ENCODE assay signal across 8 cellular contexts in the genomic region with DNA sequence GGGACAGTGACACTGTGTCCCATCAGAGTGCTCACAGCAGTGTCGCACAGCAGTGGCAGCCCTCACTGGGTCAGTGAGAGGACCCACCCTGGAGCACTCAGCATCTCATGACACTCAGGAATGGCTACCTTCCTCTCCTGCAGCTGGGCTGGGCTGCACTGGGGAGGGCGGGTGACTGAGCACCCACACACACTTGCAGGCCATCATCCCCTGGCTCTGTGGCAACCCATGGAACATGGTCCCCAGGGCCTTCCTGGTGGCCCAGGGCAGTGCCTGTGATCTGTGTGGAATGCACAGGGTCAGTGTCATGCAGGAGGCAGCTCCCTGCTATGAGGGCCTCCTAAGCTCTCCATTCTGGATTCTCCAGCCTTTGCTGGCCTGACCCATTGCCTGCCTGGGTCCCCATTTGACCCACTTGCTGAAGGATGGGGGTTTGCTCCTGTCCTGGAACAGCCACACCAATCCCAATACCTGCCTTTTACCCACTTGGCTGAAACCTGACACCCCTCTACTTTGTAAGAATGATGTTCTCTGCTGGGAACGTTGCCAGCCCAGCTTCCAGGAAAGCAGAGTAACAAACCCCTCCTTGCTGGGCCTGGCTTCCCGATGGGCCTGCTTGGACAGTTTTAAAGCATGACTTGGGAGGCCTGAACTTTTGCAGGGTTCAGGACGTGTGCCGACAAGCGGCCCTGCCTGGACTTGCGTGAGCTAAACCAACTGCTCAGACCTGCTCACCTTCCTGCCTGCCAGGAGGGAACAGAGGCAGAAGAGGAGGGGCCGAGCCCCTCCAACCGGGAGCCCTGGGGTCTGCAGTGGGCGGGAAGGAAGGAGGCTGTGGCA.
DNase-seq lines count a peak whose midpoint lies in the region; ATAC-seq lines count a peak whose summit lies in the region.

No MANE protein-coding gene starts in this region.

- no peaks in the 10 kb centered on the region for H3K36me3 Mint-ChIP-seq in stimulated activated effector memory CD8-positive, alpha-beta T cell treated with anti-CD3 and anti-CD28 coated beads, Interleukin-12 subunit alpha, Interleukin-12 subunit beta, amount 100 ng/mL, for 72 hours

- DNase-seq in DMS 273 (lab: John Stamatoyannopoulos, UW; ENCODE audit: unreplicated experiment) (peak; percentile 97), NCI-H146 (lab: John Stamatoyannopoulos, UW) (peak; percentile 69), amniotic stem cell (lab: John Stamatoyannopoulos, UW) (peak; percentile 73), iPS-NIHi11 (ENCODE audit: low spot score) (peak; percentile 78), cortex of kidney (lab: John Stamatoyannopoulos, UW) (no peak)
- DNase-seq in stimulated activated effector memory CD8-positive, alpha-beta T cell treated with anti-CD3 and anti-CD28 coated beads, Interleukin-12 subunit alpha, Interleukin-12 subunit beta, amount 100 ng/mL, for 72 hours (ENCODE audit: low spot score in 2 of 2), result no peak
- DNase-seq in stimulated activated naive CD4-positive, alpha-beta T cell (lab: John Stamatoyannopoulos, UW), result no peak

- H3K4me1 Mint-ChIP-seq in stimulated activated effector memory CD8-positive, alpha-beta T cell treated with anti-CD3 and anti-CD28 coated beads, Interleukin-12 subunit alpha, Interleukin-12 subunit beta, amount 100 ng/mL, for 72 hours, result peaks cover 29% of the 10 kb centered on the region

- H3K9me3 Mint-ChIP-seq in stimulated activated effector memory CD8-positive, alpha-beta T cell treated with anti-CD3 and anti-CD28 coated beads, Interleukin-12 subunit alpha, Interleukin-12 subunit beta, amount 100 ng/mL, for 72 hours, result no peaks in the 10 kb centered on the region

- no peak for ATAC-seq in stimulated activated effector memory CD8-positive, alpha-beta T cell treated with anti-CD3 and anti-CD28 coated beads, Interleukin-12 subunit alpha, Interleukin-12 subunit beta, amount 100 ng/mL, for 72 hours
- no peak for ATAC-seq in HG03439 (IDR thresholded peaks at IDR 0.05; ENCODE audit: unreplicated experiment)

- peak overlapping the region; percentile 67 for H3K27ac Mint-ChIP-seq in stimulated activated effector memory CD8-positive, alpha-beta T cell treated with anti-CD3 and anti-CD28 coated beads, Interleukin-12 subunit alpha, Interleukin-12 subunit beta, amount 100 ng/mL, for 72 hours

- no peak overlapping the region for H3K4me3 Mint-ChIP-seq in stimulated activated effector memory CD8-positive, alpha-beta T cell treated with anti-CD3 and anti-CD28 coated beads, Interleukin-12 subunit alpha, Interleukin-12 subunit beta, amount 100 ng/mL, for 72 hours

Comparison
In these comparisons a context has a peak if more than half of its experiments do, and no peak if none do; other contexts are left out.
1. DNase-seq: peak in DMS 273 (single experiment), NCI-H146 (single experiment), amniotic stem cell (single experiment) and iPS-NIHi11 (single experiment); none in stimulated activated effector memory CD8-positive, alpha-beta T cell treated with anti-CD3 and anti-CD28 coated beads, Interleukin-12 subunit alpha, Interleukin-12 subunit beta, amount 100 ng/mL, for 72 hours (0 of 2), stimulated activated naive CD4-positive, alpha-beta T cell (0 of 6) and cortex of kidney (single experiment).